32 cellular contexts compared by ENCODE assay signal in the genomic region with DNA sequence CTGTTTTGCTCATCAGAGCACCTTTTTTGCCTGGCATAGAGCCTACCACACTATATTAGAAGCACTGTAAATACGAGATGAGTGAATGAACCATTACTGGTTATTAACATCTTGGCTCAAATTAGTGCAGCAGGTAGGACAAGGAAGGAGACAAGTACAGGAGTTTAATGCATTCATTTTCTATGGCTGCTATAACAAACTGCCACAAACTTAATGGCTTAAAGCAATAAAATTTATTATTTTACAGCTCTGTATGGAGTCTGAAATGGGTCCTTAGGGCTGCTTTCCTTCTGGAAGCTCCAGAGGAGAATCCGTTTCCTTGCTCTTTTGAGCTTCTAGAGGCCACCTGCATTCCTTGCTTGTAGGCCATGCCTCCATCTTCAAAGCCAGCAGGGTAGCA. TPM values are rescaled to one million over a fixed set of nuclear protein-coding genes. Genes with fewer than 3 reads are reported as not detected.
"Had no signal": no experiment of that assay in that cellular context is flagged by ENCODE, and none has a peak within 500 bp of the region (broad histone marks: within the 10 kb centered on the region; RNA-seq: fewer than 3 reads in every experiment).

No MANE protein-coding gene starts in this region.

- H3K9me3 ChIP-seq: ascending aorta, body of pancreas, breast epithelium, SJCRH30 had no signal

- H3K4me1 ChIP-seq: ascending aorta, body of pancreas, breast epithelium had no signal

- H3K36me3 Mint-ChIP-seq: activated naive CD4-positive, alpha-beta T cell treated with anti-CD3 and anti-CD28 coated beads, Interleukin-2, amount 50 U/mL, for 24 hours; activated naive CD8-positive, alpha-beta T cell treated with anti-CD3 and anti-CD28 coated beads, Interleukin-2, amount 10 ng/mL, durations not matched to agents 7 days and 5 days had no signal

- H3K36me3 ChIP-seq: ascending aorta, breast epithelium, SJCRH30, WERI-Rb-1 had no signal

- H3K4me2 ChIP-seq: KMS-11 had no signal

- ATAC-seq: activated CD8-positive, alpha-beta T cell treated with anti-CD3 and anti-CD28 coated beads, Interleukin-2, amount 10 ng/mL, durations not matched to agents 7 days and 5 days; body of pancreas had no signal

- H3K4me3 ChIP-seq: ascending aorta, body of pancreas, breast epithelium, SJCRH30, SK-N-MC had no signal

- H3K4me1 Mint-ChIP-seq: activated CD4-positive, alpha-beta T cell treated with anti-CD3 and anti-CD28 coated beads, Interleukin-2, amount 10 ng/mL, durations not matched to agents 7 days and 5 days; activated naive CD4-positive, alpha-beta T cell treated with anti-CD3 and anti-CD28 coated beads, Interleukin-2, amount 50 U/mL, for 24 hours; activated naive CD8-positive, alpha-beta T cell treated with anti-CD3 and anti-CD28 coated beads, Interleukin-2, amount 10 ng/mL, durations not matched to agents 7 days and 5 days had no signal

- H3K9me3 Mint-ChIP-seq: activated CD4-positive, alpha-beta T cell treated with anti-CD3 and anti-CD28 coated beads, Interleukin-2, amount 10 ng/mL, durations not matched to agents 7 days and 5 days; activated naive CD4-positive, alpha-beta T cell treated with anti-CD3 and anti-CD28 coated beads, Interleukin-2, amount 50 U/mL, for 24 hours; activated naive CD8-positive, alpha-beta T cell treated with anti-CD3 and anti-CD28 coated beads, Interleukin-2, amount 10 ng/mL, durations not matched to agents 7 days and 5 days; activated T-cell treated with anti-CD3 and anti-CD28 coated beads, Interleukin-2, amount 50 U/mL, for 24 hours; activated T-helper 2 cell treated with anti-CD3 and anti-CD28 coated beads, Interferon-gamma antibody, Interleukin-2, Interleukin-4, amounts not matched to agents 10 μg/mL and 5 μg/mL and 100 μg/mL, durations not matched to agents 14 hours and 24 hours and 36 hours had no signal

- DNase-seq: activated CD4-positive, alpha-beta T cell treated with anti-CD3 and anti-CD28 coated beads, Interleukin-2, amount 10 ng/mL, durations not matched to agents 7 days and 5 days; activated CD4-positive, alpha-beta T cell treated with anti-CD3 and anti-CD28 coated beads, Interleukin-2, amount 50 U/mL, for 48 hours; activated CD4-positive, CD25-positive, alpha-beta regulatory T cell; activated CD8-positive, alpha-beta T cell treated with anti-CD3 and anti-CD28 coated beads, Interleukin-2, amount 10 ng/mL, durations not matched to agents 7 days and 5 days; activated gamma-delta T cell; activated naive CD4-positive, alpha-beta T cell treated with Interleukin-2 at 50 U/mL for 16 hours; activated naive CD8-positive, alpha-beta T cell treated with anti-CD3 and anti-CD28 coated beads, Interleukin-2, amount 10 ng/mL, durations not matched to agents 7 days and 5 days; activated T-cell treated with anti-CD3 and anti-CD28 coated beads, Interleukin-2, amount 50 U/mL, for 24 hours; amygdala; body of pancreas; NCI-H1092 treated with DMSO at 0.1 percent for 48 hours; NCI-H1417; NCI-H187 treated with DMSO at 0.1 percent for 48 hours; NCI-H2081; NCI-H2171 treated with DMSO at 0.1 percent for 48 hours; NCI-H2227 treated with DMSO at 0.1 percent for 48 hours; NCI-H446; NCI-H510A treated with DMSO at 0.1 percent for 48 hours; NCI-H526 treated with DMSO at 0.1 percent for 48 hours; NCI-H774; SHP77; SJCRH30; T1000; WERI-Rb-1 had no signal

- H3K9ac ChIP-seq: KMS-11 had no signal

- H3K27ac ChIP-seq: ascending aorta, body of pancreas, breast epithelium, KMS-11, SJCRH30, SK-N-MC, WERI-Rb-1 had no signal

- H3K27ac Mint-ChIP-seq: activated CD4-positive, alpha-beta T cell treated with anti-CD3 and anti-CD28 coated beads, Interleukin-2, amount 10 ng/mL, durations not matched to agents 7 days and 5 days; activated CD8-positive, alpha-beta T cell treated with anti-CD3 and anti-CD28 coated beads, Interleukin-2, amount 10 ng/mL, durations not matched to agents 7 days and 5 days; activated naive CD4-positive, alpha-beta T cell treated with anti-CD3 and anti-CD28 coated beads, Interleukin-2, amount 50 U/mL, for 24 hours; activated naive CD8-positive, alpha-beta T cell treated with anti-CD3 and anti-CD28 coated beads, Interleukin-2, amount 10 ng/mL, durations not matched to agents 7 days and 5 days; activated T-cell treated with anti-CD3 and anti-CD28 coated beads, Interleukin-2, amount 50 U/mL, for 24 hours; activated T-helper 2 cell treated with anti-CD3 and anti-CD28 coated beads, Interferon-gamma antibody, Interleukin-2, Interleukin-4, amounts not matched to agents 10 μg/mL and 5 μg/mL and 100 μg/mL, durations not matched to agents 14 hours and 24 hours and 36 hours had no signal

- H3K4me3 Mint-ChIP-seq: activated CD4-positive, alpha-beta T cell treated with anti-CD3 and anti-CD28 coated beads, Interleukin-2, amount 10 ng/mL, durations not matched to agents 7 days and 5 days; activated CD8-positive, alpha-beta T cell treated with anti-CD3 and anti-CD28 coated beads, Interleukin-2, amount 10 ng/mL, durations not matched to agents 7 days and 5 days; activated naive CD4-positive, alpha-beta T cell treated with anti-CD3 and anti-CD28 coated beads, Interleukin-2, amount 50 U/mL, for 24 hours; activated naive CD8-positive, alpha-beta T cell treated with anti-CD3 and anti-CD28 coated beads, Interleukin-2, amount 10 ng/mL, durations not matched to agents 7 days and 5 days; activated T-cell treated with anti-CD3 and anti-CD28 coated beads, Interleukin-2, amount 50 U/mL, for 24 hours had no signal

- H3K27me3 ChIP-seq: ascending aorta, body of pancreas, breast epithelium, SJCRH30 had no signal

- H3K27me3 Mint-ChIP-seq: activated CD4-positive, alpha-beta T cell treated with anti-CD3 and anti-CD28 coated beads, Interleukin-2, amount 10 ng/mL, durations not matched to agents 7 days and 5 days had no signal

RNA-seq across cellular contexts. Expression of a gene that starts 59.1 kb away (rescaled TPM):
- total RNA-seq: activated CD4-positive, alpha-beta T cell treated with anti-CD3 and anti-CD28 coated beads, Interleukin-2, amount 10 ng/mL, durations not matched to agents 7 days and 5 days; activated CD8-positive, alpha-beta T cell treated with anti-CD3 and anti-CD28 coated beads, Interleukin-2, amount 10 ng/mL, durations not matched to agents 7 days and 5 days; activated naive CD8-positive, alpha-beta T cell treated with anti-CD3 and anti-CD28 coated beads, Interleukin-2, amount 10 ng/mL, durations not matched to agents 7 days and 5 days; activated T-helper 2 cell treated with anti-CD3 and anti-CD28 coated beads, Interferon-gamma antibody, Interleukin-2, Interleukin-4, amounts not matched to agents 10 μg/mL and 5 μg/mL and 100 μg/mL, durations not matched to agents 14 hours and 24 hours and 36 hours; ascending aorta; body of pancreas; T-helper 1 cell treated with Interleukin-12 subunit alpha and Interleukin-12 subunit beta and Interleukin-4 antibody, amounts not matched to agents 30 ng/mL and 1 ng/mL, for 36 hours; T-helper 2 cell treated with Interferon-gamma antibody and Interleukin-4, amounts not matched to agents 100 ng/mL and 5 ng/mL, for 36 hours had no signal
